ENCODE assay signal across 25 cellular contexts in genomic region chr1:233523047-233523446, GRCh38.
A peak's percentile ranks its signal among the peaks of the same experiment; 100 is the strongest.
DNase-seq lines count a peak whose midpoint lies in the region; ATAC-seq and TF ChIP-seq lines count a peak whose summit lies in the region.
"Had no signal": no experiment of that assay in that cellular context is flagged by ENCODE, and none has a peak within 500 bp of the region (broad histone marks: within the 10 kb centered on the region; RNA-seq: fewer than 3 reads in every experiment).

No MANE protein-coding gene starts in this region.

- TF ChIP-seq CTCF in retinal pigment epithelial cell (conservative IDR thresholded peaks at IDR 0.05; ENCODE audit: low read depth, low read length) (no peak), stomach (IDR thresholded peaks at IDR 0.05) (no peak)

- H3K9me3 Mint-ChIP-seq in activated CD8-positive, alpha-beta memory T cell treated with anti-CD3 and anti-CD28 coated beads, Interleukin-2, amount 10 ng/mL, durations not matched to agents 7 days and 5 days (ENCODE audit: low read depth), result no peaks in the 10 kb centered on the region
- H3K9me3 Mint-ChIP-seq: nephron, type B pancreatic cell had no signal

- H3K27ac ChIP-seq in HUES64 (ENCODE audit: low read depth, low read length) (peak overlapping the region; percentile 54), angular gyrus (ENCODE audit: low read depth, low read length) (peak overlapping the region; percentile 10), stomach (no peak overlapping the region)
- H3K27ac ChIP-seq: brain microvascular endothelial cell, colonic mucosa, KMS-11 had no signal

- H3K27me3 ChIP-seq in HUES64 (ENCODE audit: insufficient read depth, low read length) (no peaks in the 10 kb centered on the region), stomach (no peaks in the 10 kb centered on the region)
- H3K27me3 ChIP-seq: brain microvascular endothelial cell, colonic mucosa had no signal

- H3K9me3 ChIP-seq in HUES64 (ENCODE audit: insufficient read depth, low read depth, low read length), result no peaks in the 10 kb centered on the region
- H3K9me3 ChIP-seq in stomach, result no peaks in the 10 kb centered on the region
- H3K9me3 ChIP-seq: colonic mucosa had no signal

- H3K36me3 ChIP-seq in HUES64 (ENCODE audit: insufficient read depth, low read length) (no peaks in the 10 kb centered on the region), stomach (no peaks in the 10 kb centered on the region)
- H3K36me3 ChIP-seq: brain microvascular endothelial cell, colonic mucosa had no signal

- no peak overlapping the region for H3K4me3 ChIP-seq in HUES64 (ENCODE audit: low read length)
- H3K4me3 ChIP-seq in retinal pigment epithelial cell (ENCODE audit: low read length), result no peak overlapping the region
- no peak overlapping the region for H3K4me3 ChIP-seq in stomach
- H3K4me3 ChIP-seq: colonic mucosa had no signal

- TF ChIP-seq EP300 in stomach (IDR thresholded peaks at IDR 0.05), result no peak

- no peaks in the 10 kb centered on the region for H3K27me3 Mint-ChIP-seq in activated CD8-positive, alpha-beta memory T cell treated with anti-CD3 and anti-CD28 coated beads, Interleukin-2, amount 10 ng/mL, durations not matched to agents 7 days and 5 days
- H3K27me3 Mint-ChIP-seq: type B pancreatic cell had no signal

- H3K9ac ChIP-seq in HUES64 (ENCODE audit: low read depth, low read length), result no peak overlapping the region
- H3K9ac ChIP-seq: KMS-11 had no signal

- DNase-seq in iPS-NIHi11 (ENCODE audit: low spot score) (peak; percentile 49), retinal pigment epithelial cell (ENCODE audit: low read depth) (peak; percentile 53), stomach (no peak), DMS 273 treated with DMSO at 0.1 percent for 48 hours (lab: John Stamatoyannopoulos, UW) (no peak)
- no peak for DNase-seq in activated CD8-positive, alpha-beta memory T cell treated with anti-CD3 and anti-CD28 coated beads, Interleukin-2, amount 10 ng/mL, durations not matched to agents 7 days and 5 days
- DNase-seq: activated CD4-positive, alpha-beta T cell treated with anti-CD3 and anti-CD28 coated beads for 4 hours; activated CD8-positive, alpha-beta memory T cell treated with anti-CD3 and anti-CD28 coated beads for 24 hours; activated gamma-delta T cell treated with Interleukin-2 at 50 U/mL for 16 hours; activated T-cell treated with anti-CD3 and anti-CD28 coated beads, Interleukin-2, amount 50 U/mL, for 24 hours; brain microvascular endothelial cell; CD4-positive, alpha-beta T cell; colonic mucosa; NCI-H1436; NCI-H510A; posterior cingulate gyrus; stimulated activated CD4-positive, alpha-beta T cell treated with anti-CD3 and anti-CD28 coated beads, Interleukin-15, amount 100 ng/mL, for 24 hours; T-helper 17 cell had no signal

- CTCF ChIA-PET in activated CD8-positive, alpha-beta memory T cell treated with anti-CD3 and anti-CD28 coated beads, Interleukin-2, amount 10 ng/mL, durations not matched to agents 7 days and 5 days (lab: Charles Lee), result no interaction called here

- ATAC-seq in activated CD8-positive, alpha-beta memory T cell treated with anti-CD3 and anti-CD28 coated beads, Interleukin-2, amount 10 ng/mL, durations not matched to agents 7 days and 5 days, result no peak
- no peak for ATAC-seq in HG02571 (IDR thresholded peaks at IDR 0.05; ENCODE audit: unreplicated experiment)
- ATAC-seq: sciatic nerve, T-helper 17 cell had no signal

- intact Hi-C loops in stomach (cut with DNase I; ENCODE audit: low total_unique reads), result no loop called here

- H3K4me1 ChIP-seq in HUES64 (ENCODE audit: insufficient read depth, low read length) (peaks cover 21% of the 10 kb centered on the region), stomach (no peaks in the 10 kb centered on the region)
- H3K4me1 ChIP-seq: colonic mucosa had no signal

- WGBS in HUES64, result 44% methylated on average over 2 of the region's 2 CpGs
- 15 to 46% (median 21%) methylated on average over 2 of the region's 2 CpGs for WGBS in stomach, 5 donors

- no peak overlapping the region for H3K4me3 Mint-ChIP-seq in activated CD8-positive, alpha-beta memory T cell treated with anti-CD3 and anti-CD28 coated beads, Interleukin-2, amount 10 ng/mL, durations not matched to agents 7 days and 5 days
- H3K4me3 Mint-ChIP-seq: activated T-cell treated with anti-CD3 and anti-CD28 coated beads, Interleukin-2, amount 50 U/mL, for 24 hours; CD4-positive, alpha-beta T cell; nephron; stimulated activated naive CD8-positive, alpha-beta T cell treated with anti-CD3 and anti-CD28 coated beads, Interleukin-15, Interleukin-2, amounts not matched to agents 100 ng/mL and 50 ng/mL, for 24 hours; T-helper 17 cell; type B pancreatic cell had no signal

- no peaks in the 10 kb centered on the region for H3K36me3 Mint-ChIP-seq in activated CD8-positive, alpha-beta memory T cell treated with anti-CD3 and anti-CD28 coated beads, Interleukin-2, amount 10 ng/mL, durations not matched to agents 7 days and 5 days
- H3K36me3 Mint-ChIP-seq: type B pancreatic cell had no signal

- H3K27ac Mint-ChIP-seq in activated CD8-positive, alpha-beta memory T cell treated with anti-CD3 and anti-CD28 coated beads, Interleukin-2, amount 10 ng/mL, durations not matched to agents 7 days and 5 days, result no peak overlapping the region
- H3K27ac Mint-ChIP-seq: activated T-cell treated with anti-CD3 and anti-CD28 coated beads, Interleukin-2, amount 50 U/mL, for 24 hours; CD4-positive, alpha-beta T cell; nephron; stimulated activated naive CD8-positive, alpha-beta T cell treated with anti-CD3 and anti-CD28 coated beads, Interleukin-15, Interleukin-2, amounts not matched to agents 100 ng/mL and 50 ng/mL, for 24 hours; T-helper 17 cell; type B pancreatic cell had no signal

- peaks cover 2% of the 10 kb centered on the region for H3K4me1 Mint-ChIP-seq in activated CD8-positive, alpha-beta memory T cell treated with anti-CD3 and anti-CD28 coated beads, Interleukin-2, amount 10 ng/mL, durations not matched to agents 7 days and 5 days
- H3K4me1 Mint-ChIP-seq: T-helper 17 cell had no signal

- no peak for TF ChIP-seq POLR2A in stomach (IDR thresholded peaks at IDR 0.05)

Comparison
In these comparisons a context has a peak if more than half of its experiments do, and no peak if none do; other contexts are left out.
1. H3K27ac ChIP-seq: peak in HUES64 (single experiment) and angular gyrus (single experiment); none in stomach (0 of 5).
2. DNase-seq: peak in iPS-NIHi11 (single experiment) and retinal pigment epithelial cell (single experiment); none in activated CD8-positive, alpha-beta memory T cell treated with anti-CD3 and anti-CD28 coated beads, Interleukin-2, amount 10 ng/mL, durations not matched to agents 7 days and 5 days (single experiment), stomach (single experiment) and DMS 273 treated with DMSO at 0.1 percent for 48 hours (single experiment).